Comparison of ENCODE assay signal across 18 cellular contexts in genomic region chr12:132279184-132279889, GRCh38. TPM values are rescaled to one million over a fixed set of nuclear protein-coding genes. Genes with fewer than 3 reads are reported as not detected.
DNase-seq lines count a peak whose midpoint lies in the region; ATAC-seq, FAIRE-seq and TF ChIP-seq lines count a peak whose summit lies in the region.
"Had no signal": no experiment of that assay in that cellular context is flagged by ENCODE, and none has a peak within 500 bp of the region (broad histone marks: within the 10 kb centered on the region; RNA-seq: fewer than 3 reads in every experiment).

No MANE protein-coding gene starts in this region.

- H3K4me1 ChIP-seq in gastroesophageal sphincter = peaks cover 0 to 13% (median 0%) of the 10 kb centered on the region in 3 donors

- no peak overlapping the region for H3K27ac ChIP-seq in gastroesophageal sphincter

- peaks cover 30% of the 10 kb centered on the region for H3K27me3 Mint-ChIP-seq in nephron (ENCODE audit: low read depth)

- TF ChIP-seq CTCF in gastroesophageal sphincter (IDR thresholded peaks at IDR 0.05) (no peak), nephron (IDR thresholded peaks at IDR 0.05; ENCODE audit: unreplicated experiment in 3 of 3) (no peak)

- TF ChIP-seq EP300 in gastroesophageal sphincter (IDR thresholded peaks at IDR 0.05) = no peak

- peak; percentile 65 for ATAC-seq in gastroesophageal sphincter
- no peak for ATAC-seq in GM18520 (IDR thresholded peaks at IDR 0.05; ENCODE audit: unreplicated experiment)
- ATAC-seq: GM12878; stimulated activated effector memory CD8-positive, alpha-beta T cell treated with anti-CD3 and anti-CD28 coated beads, Interleukin-12 subunit alpha, Interleukin-12 subunit beta, amount 100 ng/mL, for 72 hours had no signal

- peak; percentile 77 for DNase-seq in H7
- peak; percentile 21 for DNase-seq in NCI-H69 (lab: John Stamatoyannopoulos, UW)
- no peak for DNase-seq in stimulated activated CD4-positive, alpha-beta T cell treated with anti-CD3 and anti-CD28 coated beads, Interleukin-4, amount 100 ng/mL, for 1 hour
- DNase-seq in mesenteric fat pad (ENCODE audit: low spot score) = no peak
- DNase-seq in HTR-8/SVneo (ENCODE audit: insufficient read length, low spot score) = no peak
- DNase-seq: activated naive CD4-positive, alpha-beta T cell treated with Interleukin-2 at 50 U/mL for 16 hours; DND-41; erythroblast; hypothalamus; NCI-H446 had no signal

- peak overlapping the region; percentile 47 to 81 (median 55) for H3K27ac Mint-ChIP-seq in nephron
- H3K27ac Mint-ChIP-seq: B cell; progenitor cell of endocrine pancreas; stimulated activated effector memory CD8-positive, alpha-beta T cell treated with anti-CD3 and anti-CD28 coated beads, Interleukin-12 subunit alpha, Interleukin-12 subunit beta, amount 100 ng/mL, for 72 hours had no signal

- H3K27me3 ChIP-seq in H7 (ENCODE audit: control insufficient read depth, insufficient read depth, low read length) (no peaks in the 10 kb centered on the region; the same call in 1 of the 2 replicates), gastroesophageal sphincter (peaks cover 95% of the 10 kb centered on the region)

- no peaks in the 10 kb centered on the region for H3K36me3 Mint-ChIP-seq in nephron (ENCODE audit: low read depth)
- H3K36me3 Mint-ChIP-seq: stimulated activated effector memory CD8-positive, alpha-beta T cell treated with anti-CD3 and anti-CD28 coated beads, Interleukin-12 subunit alpha, Interleukin-12 subunit beta, amount 100 ng/mL, for 72 hours had no signal

- no peak overlapping the region for H3K4me3 ChIP-seq in H7 (ENCODE audit: insufficient read depth, low read depth, low read length)
- H3K4me3 ChIP-seq in gastroesophageal sphincter = no peak overlapping the region
- H3K4me3 ChIP-seq: GM12878 had no signal

- 58% methylated on average over 6 of the region's 18 CpGs; no CpG with 5 or more reads in 1 of the 2 donors for WGBS in gastroesophageal sphincter (ENCODE audit: low coverage in 1 of 2), 2 donors

- H3K4me3 Mint-ChIP-seq in nephron = peak overlapping the region in 1 of 3 experiments; percentile 53
- H3K4me3 Mint-ChIP-seq: B cell; stimulated activated effector memory CD8-positive, alpha-beta T cell treated with anti-CD3 and anti-CD28 coated beads, Interleukin-12 subunit alpha, Interleukin-12 subunit beta, amount 100 ng/mL, for 72 hours had no signal

- no peak for TF ChIP-seq POLR2A in gastroesophageal sphincter (IDR thresholded peaks at IDR 0.05)

- no peaks in the 10 kb centered on the region for H3K36me3 ChIP-seq in H7 (replicated peaks; ENCODE audit: control insufficient read depth, insufficient read depth, low read length)
- H3K36me3 ChIP-seq in gastroesophageal sphincter = no peaks in the 10 kb centered on the region

- H3K4me1 Mint-ChIP-seq in nephron = peaks cover 62% of the 10 kb centered on the region

- no peak for FAIRE-seq in HTR-8/SVneo (lab: Jason Lieb, UNC)
- FAIRE-seq: GM12878, TTC549 had no signal

- no peaks in the 10 kb centered on the region for H3K9me3 ChIP-seq in gastroesophageal sphincter

- no peaks in the 10 kb centered on the region for H3K9me3 Mint-ChIP-seq in nephron
- H3K9me3 Mint-ChIP-seq: stimulated activated effector memory CD8-positive, alpha-beta T cell treated with anti-CD3 and anti-CD28 coated beads, Interleukin-12 subunit alpha, Interleukin-12 subunit beta, amount 100 ng/mL, for 72 hours had no signal

RNA-seq across cellular contexts. Expression of gene GALNT9, which starts 50.1 kb away (rescaled TPM):
- 0.44 and 0.45 TPM in 2 replicates for total RNA-seq in H7 (2014; rRNA removed; shearing (Covaris generic))
- 1 to 10 TPM in 1 of 4 donors, not detected in 3; 2.0 TPM for total RNA-seq in gastroesophageal sphincter
- not detected for total RNA-seq in mesenteric fat pad
- total RNA-seq: GM12878 had no signal

Comparison
In these comparisons a context has a peak if more than half of its experiments do, and no peak if none do; other contexts are left out.
1. DNase-seq: peak in H7 (single experiment) and NCI-H69 (single experiment); none in stimulated activated CD4-positive, alpha-beta T cell treated with anti-CD3 and anti-CD28 coated beads, Interleukin-4, amount 100 ng/mL, for 1 hour (single experiment), mesenteric fat pad (single experiment) and HTR-8/SVneo (single experiment).